14 cellular contexts compared by ENCODE assay signal in the genomic region with DNA sequence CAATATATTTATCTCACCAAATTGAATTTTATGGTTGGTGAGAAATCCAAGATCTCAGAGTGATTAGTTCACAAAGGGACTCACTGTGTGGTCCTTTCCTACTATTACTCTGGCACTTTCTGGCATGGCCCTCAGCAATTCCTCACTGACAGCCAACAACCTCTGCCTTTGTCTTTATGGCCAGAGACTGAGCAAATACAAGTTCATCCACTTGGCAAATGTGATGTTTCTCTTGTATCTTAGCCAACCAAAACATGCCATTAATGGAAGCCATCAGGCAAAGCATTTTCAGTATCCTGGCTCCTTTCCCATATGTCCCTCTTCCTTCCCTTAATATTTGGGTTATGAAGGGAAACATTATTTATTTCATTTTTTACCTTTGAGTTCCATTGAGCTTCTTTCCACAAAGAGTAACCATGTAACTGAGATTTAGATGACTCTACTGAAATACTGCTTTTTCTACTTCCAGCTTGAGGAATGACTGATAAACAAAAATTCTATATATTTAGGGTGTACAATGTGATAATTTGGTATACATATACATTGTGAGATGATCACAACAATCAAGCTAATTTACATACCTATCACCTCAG. TPM values are rescaled to one million over a fixed set of nuclear protein-coding genes. Genes with fewer than 3 reads are reported as not detected.
A peak's percentile ranks its signal among the peaks of the same experiment; 100 is the strongest.
DNase-seq lines count a peak whose midpoint lies in the region; ATAC-seq and TF ChIP-seq lines count a peak whose summit lies in the region.
"Had no signal": no experiment of that assay in that cellular context is flagged by ENCODE, and none has a peak within 500 bp of the region (broad histone marks: within the 10 kb centered on the region; RNA-seq: fewer than 3 reads in every experiment).

No MANE protein-coding gene starts in this region.

- CTCF ChIA-PET in CD8-positive, alpha-beta T cell (lab: Charles Lee) = no interaction called here
- CTCF ChIA-PET in activated naive CD4-positive, alpha-beta T cell treated with anti-CD3 and anti-CD28 coated beads, Interleukin-2, amount 10 ng/mL, durations not matched to agents 7 days and 5 days (lab: Charles Lee) = no interaction called here

- H3K9me3 Mint-ChIP-seq in CD8-positive, alpha-beta T cell = peaks cover 5% of the 10 kb centered on the region
- peaks cover 1% of the 10 kb centered on the region for H3K9me3 Mint-ChIP-seq in activated naive CD4-positive, alpha-beta T cell treated with anti-CD3 and anti-CD28 coated beads, Interleukin-2, amount 10 ng/mL, durations not matched to agents 7 days and 5 days

- TF ChIP-seq CTCF in brain microvascular endothelial cell (IDR thresholded peaks at IDR 0.05; ENCODE audit: low read depth, low read length, missing control alignments) = no peak
- no peak for TF ChIP-seq CTCF in CD8-positive, alpha-beta T cell (IDR thresholded peaks at IDR 0.05)

- intact Hi-C loops in CD8-positive, alpha-beta T cell (cut with DNase I, micrococcal nuclease) = no loop called here

- no peak overlapping the region for H3K27ac ChIP-seq in brain microvascular endothelial cell
- H3K27ac ChIP-seq in CD8-positive, alpha-beta T cell (ENCODE audit: low read depth, low read length) = no peak overlapping the region
- H3K27ac ChIP-seq: psoas muscle, upper lobe of right lung had no signal

- H3K4me1 Mint-ChIP-seq in CD8-positive, alpha-beta T cell (ENCODE audit: low read depth) = no peaks in the 10 kb centered on the region
- H3K4me1 Mint-ChIP-seq in activated naive CD4-positive, alpha-beta T cell treated with anti-CD3 and anti-CD28 coated beads, Interleukin-2, amount 10 ng/mL, durations not matched to agents 7 days and 5 days = no peaks in the 10 kb centered on the region
- H3K4me1 Mint-ChIP-seq: activated CD4-positive, alpha-beta T cell treated with anti-CD3 and anti-CD28 coated beads, Interleukin-2, amount 10 ng/mL, durations not matched to agents 24 days and 14 days had no signal

- H3K9me3 ChIP-seq in CD8-positive, alpha-beta T cell (ENCODE audit: low read length) = no peaks in the 10 kb centered on the region
- H3K9me3 ChIP-seq: upper lobe of right lung had no signal

- no peak overlapping the region for H3K4me3 Mint-ChIP-seq in CD8-positive, alpha-beta T cell
- no peak overlapping the region for H3K4me3 Mint-ChIP-seq in activated naive CD4-positive, alpha-beta T cell treated with anti-CD3 and anti-CD28 coated beads, Interleukin-2, amount 10 ng/mL, durations not matched to agents 7 days and 5 days
- H3K4me3 Mint-ChIP-seq: activated CD4-positive, alpha-beta T cell treated with anti-CD3 and anti-CD28 coated beads, Interleukin-2, amount 10 ng/mL, durations not matched to agents 24 days and 14 days; activated naive CD8-positive, alpha-beta T cell; endodermal cell had no signal

- no peaks in the 10 kb centered on the region for H3K27me3 Mint-ChIP-seq in CD8-positive, alpha-beta T cell (ENCODE audit: low read depth)
- H3K27me3 Mint-ChIP-seq in activated naive CD4-positive, alpha-beta T cell treated with anti-CD3 and anti-CD28 coated beads, Interleukin-2, amount 10 ng/mL, durations not matched to agents 7 days and 5 days = no peaks in the 10 kb centered on the region
- H3K27me3 Mint-ChIP-seq: activated naive CD8-positive, alpha-beta T cell had no signal

- no peaks in the 10 kb centered on the region for H3K4me1 ChIP-seq in CD8-positive, alpha-beta T cell (ENCODE audit: insufficient read depth, low read length)
- H3K4me1 ChIP-seq: psoas muscle, upper lobe of right lung had no signal

- POLR2A ChIA-PET in CD8-positive, alpha-beta T cell (lab: Charles Lee) = no interaction called here

- no peak overlapping the region for H3K4me3 ChIP-seq in brain microvascular endothelial cell (ENCODE audit: low read depth, low read length)
- H3K4me3 ChIP-seq in CD8-positive, alpha-beta T cell (ENCODE audit: low read depth, low read length) = no peak overlapping the region
- H3K4me3 ChIP-seq: psoas muscle, upper lobe of right lung had no signal

- no peaks in the 10 kb centered on the region for H3K36me3 ChIP-seq in brain microvascular endothelial cell (replicated peaks)
- H3K36me3 ChIP-seq in CD8-positive, alpha-beta T cell (ENCODE audit: insufficient read depth, low read length) = no peaks in the 10 kb centered on the region
- H3K36me3 ChIP-seq: upper lobe of right lung had no signal

- no peaks in the 10 kb centered on the region for H3K36me3 Mint-ChIP-seq in CD8-positive, alpha-beta T cell
- no peaks in the 10 kb centered on the region for H3K36me3 Mint-ChIP-seq in activated naive CD4-positive, alpha-beta T cell treated with anti-CD3 and anti-CD28 coated beads, Interleukin-2, amount 10 ng/mL, durations not matched to agents 7 days and 5 days

- DNase-seq in AG20443 (ENCODE audit: low spot score) (peak; percentile 55), LoVo (ENCODE audit: low spot score) (peak; percentile 6), brain microvascular endothelial cell (peak; percentile 85), kidney glomerular epithelial cell (lab: John Stamatoyannopoulos, UW) (peak; percentile 47), DMS79 treated with DMSO at 0.1 percent for 48 hours (lab: John Stamatoyannopoulos, UW) (no peak)
- no peak for DNase-seq in CD8-positive, alpha-beta T cell
- DNase-seq in activated naive CD4-positive, alpha-beta T cell treated with anti-CD3 and anti-CD28 coated beads, Interleukin-2, amount 10 ng/mL, durations not matched to agents 7 days and 5 days = no peak
- DNase-seq: activated CD4-positive, alpha-beta T cell treated with anti-CD3 and anti-CD28 coated beads, Interleukin-2, amount 10 ng/mL, durations not matched to agents 24 days and 14 days; NCI-H187; psoas muscle; upper lobe of right lung had no signal

- no peak for ATAC-seq in CD8-positive, alpha-beta T cell
- ATAC-seq in GM18511 (IDR thresholded peaks at IDR 0.05; ENCODE audit: unreplicated experiment) = no peak
- ATAC-seq: psoas muscle, upper lobe of right lung had no signal

- in situ Hi-C loops in brain microvascular endothelial cell (cut with HindIII; ENCODE audit: low pct_ligation_motif_present, low sequenced_read_pairs) = no loop called here

- H3K27me3 ChIP-seq in brain microvascular endothelial cell (replicated peaks) = no peaks in the 10 kb centered on the region
- H3K27me3 ChIP-seq in CD8-positive, alpha-beta T cell (ENCODE audit: insufficient read depth, low read length) = no peaks in the 10 kb centered on the region
- H3K27me3 ChIP-seq: upper lobe of right lung had no signal

- no peak overlapping the region for H3K27ac Mint-ChIP-seq in CD8-positive, alpha-beta T cell
- H3K27ac Mint-ChIP-seq in activated naive CD4-positive, alpha-beta T cell treated with anti-CD3 and anti-CD28 coated beads, Interleukin-2, amount 10 ng/mL, durations not matched to agents 7 days and 5 days = no peak overlapping the region
- H3K27ac Mint-ChIP-seq: activated CD4-positive, alpha-beta T cell treated with anti-CD3 and anti-CD28 coated beads, Interleukin-2, amount 10 ng/mL, durations not matched to agents 24 days and 14 days; activated naive CD8-positive, alpha-beta T cell; endodermal cell had no signal

RNA-seq across cellular contexts. Expression of gene SMLR1, which starts 30.8 kb away (rescaled TPM):
- not detected for total RNA-seq in CD8-positive, alpha-beta T cell
- total RNA-seq: activated CD4-positive, alpha-beta T cell treated with anti-CD3 and anti-CD28 coated beads, Interleukin-2, amount 10 ng/mL, durations not matched to agents 24 days and 14 days; psoas muscle; upper lobe of right lung had no signal

Comparison
In these comparisons a context has a peak if more than half of its experiments do, and no peak if none do; other contexts are left out.
1. DNase-seq: peak in AG20443 (single experiment), LoVo (single experiment), brain microvascular endothelial cell (single experiment) and kidney glomerular epithelial cell (single experiment); none in DMS79 treated with DMSO at 0.1 percent for 48 hours (single experiment), CD8-positive, alpha-beta T cell (0 of 7) and activated naive CD4-positive, alpha-beta T cell treated with anti-CD3 and anti-CD28 coated beads, Interleukin-2, amount 10 ng/mL, durations not matched to agents 7 days and 5 days (single experiment).